In the genomic region with DNA sequence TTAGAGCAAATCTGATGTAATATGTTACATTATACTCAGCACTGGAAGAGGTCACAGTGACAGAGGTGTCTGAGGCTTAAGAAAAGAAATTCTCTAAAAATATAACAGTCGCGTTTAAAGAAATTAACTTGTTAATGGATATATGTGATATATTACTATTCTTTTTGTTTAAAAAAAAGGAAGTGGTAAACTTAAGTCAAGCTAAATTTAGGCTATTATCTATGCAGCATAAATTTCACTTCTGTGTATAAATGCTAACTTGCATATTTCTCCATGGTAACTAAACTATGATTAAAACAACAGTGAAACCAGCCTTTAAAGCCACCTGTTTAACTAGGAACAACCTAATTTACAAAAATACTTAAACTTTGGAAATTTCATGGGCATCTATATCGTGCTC, we compare ENCODE assay signal across 11 cellular contexts.
A peak's percentile ranks its signal among the peaks of the same experiment; 100 is the strongest.
DNase-seq lines count a peak whose midpoint lies in the region; ATAC-seq and TF ChIP-seq lines count a peak whose summit lies in the region.
"Had no signal": no experiment of that assay in that cellular context is flagged by ENCODE, and none has a peak within 500 bp of the region (broad histone marks: within the 10 kb centered on the region; RNA-seq: fewer than 3 reads in every experiment).

No MANE protein-coding gene starts in this region.

- peaks cover 3 to 30% (median 12%) of the 10 kb centered on the region in 4 donors for H3K4me1 ChIP-seq in Peyer's patch

- ATAC-seq in GM18519 (IDR thresholded peaks at IDR 0.05; ENCODE audit: low FRiP score, unreplicated experiment) (peak; percentile 73), GM21619 (IDR thresholded peaks at IDR 0.05; ENCODE audit: unreplicated experiment) (peak; percentile 73), HG03558 (IDR thresholded peaks at IDR 0.05; ENCODE audit: extremely low read depth, unreplicated experiment) (peak; percentile 80), Right ventricle myocardium superior (ENCODE audit: poor library complexity) (no peak)

- H3K4me3 ChIP-seq in Peyer's patch = no peak overlapping the region
- H3K4me3 ChIP-seq: right atrium auricular region had no signal

- H3K4me1 Mint-ChIP-seq in dendritic cell treated with granulocyte-macrophage colony-stimulating factor and Interleukin-4, amounts not matched to agents 40 ng/mL and 50 ng/mL, for 4 days (ENCODE audit: low read depth) = peaks cover 52% of the 10 kb centered on the region

- intact Hi-C loops in dendritic cell treated with granulocyte-macrophage colony-stimulating factor and Interleukin-4, amounts not matched to agents 40 ng/mL and 50 ng/mL, for 4 days (cut with micrococcal nuclease) = loop anchor here (5.0 kb wide), 1 partner anchor 50 kb away; no protein-coding TSS in a partner anchor
- intact Hi-C loops in Right ventricle myocardium superior (cut with DNase I) = no loop called here

- peaks cover 5% of the 10 kb centered on the region for H3K36me3 Mint-ChIP-seq in dendritic cell treated with granulocyte-macrophage colony-stimulating factor and Interleukin-4, amounts not matched to agents 40 ng/mL and 50 ng/mL, for 4 days (ENCODE audit: low read depth)

- no peak overlapping the region for H3K4me3 Mint-ChIP-seq in dendritic cell treated with granulocyte-macrophage colony-stimulating factor and Interleukin-4, amounts not matched to agents 40 ng/mL and 50 ng/mL, for 4 days

- no peaks in the 10 kb centered on the region for H3K9me3 ChIP-seq in Peyer's patch
- H3K9me3 ChIP-seq: right atrium auricular region had no signal

- DNase-seq in stimulated activated CD4-positive, alpha-beta T cell treated with anti-CD3 and anti-CD28 coated beads, Interleukin-4, amount 100 ng/mL, for 1 hour = no peak
- DNase-seq in kidney tubule cell (ENCODE audit: low spot score) (no peak), Peyer's patch (no peak), Right ventricle myocardium superior (no peak)
- DNase-seq: amygdala; NK-92 treated with Interleukin-12 subunit alpha and Interleukin-12 subunit beta, amount 100 ng/mL, for 24 hours had no signal

- no peaks in the 10 kb centered on the region for H3K27me3 ChIP-seq in Peyer's patch
- H3K27me3 ChIP-seq: right atrium auricular region had no signal

- no peaks in the 10 kb centered on the region for H3K36me3 ChIP-seq in Peyer's patch
- H3K36me3 ChIP-seq: right atrium auricular region had no signal

- TF ChIP-seq CTCF in Peyer's patch (IDR thresholded peaks at IDR 0.05) = no peak

- peak overlapping the region in 2 of 4 donors; percentile 48 to 69 for H3K27ac ChIP-seq in Peyer's patch

- no peak for TF ChIP-seq POLR2A in Peyer's patch (IDR thresholded peaks at IDR 0.05)

- H3K9me3 Mint-ChIP-seq in dendritic cell treated with granulocyte-macrophage colony-stimulating factor and Interleukin-4, amounts not matched to agents 40 ng/mL and 50 ng/mL, for 4 days = no peaks in the 10 kb centered on the region

- H3K27ac Mint-ChIP-seq in dendritic cell treated with granulocyte-macrophage colony-stimulating factor and Interleukin-4, amounts not matched to agents 40 ng/mL and 50 ng/mL, for 4 days = peak overlapping the region; percentile 86

- H3K27me3 Mint-ChIP-seq in dendritic cell treated with granulocyte-macrophage colony-stimulating factor and Interleukin-4, amounts not matched to agents 40 ng/mL and 50 ng/mL, for 4 days = no peaks in the 10 kb centered on the region
